8 cellular contexts compared by ENCODE assay signal in the genomic region with DNA sequence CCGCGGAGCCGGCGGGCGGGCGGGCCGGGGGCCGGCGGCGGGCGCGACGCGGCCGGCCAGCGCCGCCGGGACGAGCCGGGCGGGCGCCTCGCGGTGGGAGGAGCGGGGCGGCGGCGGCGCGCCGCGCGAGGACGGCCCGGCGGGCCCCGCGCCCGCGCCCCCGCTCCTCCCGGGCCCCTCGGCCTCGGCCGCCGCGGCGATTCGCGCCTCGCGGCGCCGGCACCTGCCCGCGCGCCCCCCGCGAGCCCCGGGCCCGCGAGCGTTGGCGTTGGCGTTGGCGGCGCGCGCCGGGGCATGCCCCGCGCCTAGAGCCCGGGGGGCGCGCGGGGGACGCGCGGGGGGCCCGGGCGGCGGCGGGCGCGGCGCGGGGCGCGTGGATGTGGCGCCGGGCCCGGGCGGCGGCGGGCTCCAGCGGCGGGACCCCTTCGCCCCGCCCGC. TPM values are rescaled to one million over a fixed set of nuclear protein-coding genes. Genes with fewer than 3 reads are reported as not detected.
A peak's percentile ranks its signal among the peaks of the same experiment; 100 is the strongest.
DNase-seq lines count a peak whose midpoint lies in the region; ATAC-seq and TF ChIP-seq lines count a peak whose summit lies in the region.

TSS of gene SKI (plus strand) at position 163 of the 438 bp plus-strand sequence. CDS start 448 bp downstream, outside the sequence.

- no peak within 1 kb of the TSS for H3K4ac ChIP-seq in H9 (ENCODE audit: low read depth, low read length)

- H3K23me2 ChIP-seq in H9 (ENCODE audit: insufficient read length, low read depth, low read length, poor library complexity, severe bottlenecking), result peaks cover 32% of the 10 kb centered on the region

- ATAC-seq in heart left ventricle (no peak), HG02885 (IDR thresholded peaks at IDR 0.05; ENCODE audit: poor library complexity, unreplicated experiment) (no peak), HG03460 (IDR thresholded peaks at IDR 0.05; ENCODE audit: unreplicated experiment) (no peak)

- H3K36me3 Mint-ChIP-seq in H9 (ENCODE audit: insufficient read depth in 1 of 3, low read depth in 3 of 3), result peaks cover 6 to 22% (median 10%) of the 10 kb centered on the region in 3 experiments; a peak in 5 of 7 replicates
- peaks cover 37% of the 10 kb centered on the region for H3K36me3 Mint-ChIP-seq in activated CD4-positive, alpha-beta memory T cell treated with anti-CD3 and anti-CD28 coated beads, Interleukin-2, amount 10 ng/mL, durations not matched to agents 7 days and 5 days (ENCODE audit: low read depth)

- H3K4me3 Mint-ChIP-seq in H9, result peak within 1 kb of the TSS; percentile 96 to 97
- H3K4me3 Mint-ChIP-seq in activated CD4-positive, alpha-beta memory T cell treated with anti-CD3 and anti-CD28 coated beads, Interleukin-2, amount 10 ng/mL, durations not matched to agents 7 days and 5 days, result peak within 1 kb of the TSS; percentile 98

- POLR2A ChIA-PET in activated CD4-positive, alpha-beta memory T cell treated with anti-CD3 and anti-CD28 coated beads, Interleukin-2, amount 10 ng/mL, durations not matched to agents 7 days and 5 days (lab: Charles Lee), result interaction anchor here (0.8 to 9.5 kb wide), 12 partner anchors 9 to 319 kb away, joined by 3 to 148 read pairs (median 8); no protein-coding TSS in a partner anchor

- peak within 1 kb of the TSS; percentile 55 for H3K14ac ChIP-seq in H9 (ENCODE audit: insufficient read depth, low read length)

- TF ChIP-seq CTCF in H9 (conservative IDR thresholded peaks at IDR 0.05) (no peak), heart left ventricle (IDR thresholded peaks at IDR 0.05) (no peak)

- no peak within 1 kb of the TSS for H3T11ph ChIP-seq in H9 (ENCODE audit: low read length)

- H4K91ac ChIP-seq in H9 (ENCODE audit: insufficient read length, low read depth, low read length), result no peak within 1 kb of the TSS

- no peaks in the 10 kb centered on the region; the same call in 1 of the 2 replicates for H3K4me1 ChIP-seq in H9 (ENCODE audit: insufficient read depth, low read length)
- peaks cover under 1 to 59% (median 37%) of the 10 kb centered on the region in 12 donors for H3K4me1 ChIP-seq in heart left ventricle

- no CpG with 5 or more reads among the region's 100 CpGs for WGBS in H9 (ENCODE audit: extremely low coverage, insufficient read length, low lambda C conversion rate)
- WGBS in heart left ventricle, 4 donors, result 1% methylated on average over 100 of the region's 100 CpGs; no CpG with 5 or more reads in 2 of the 4 donors

- intact Hi-C loops in heart left ventricle (cut with DNase I), result loop anchor here in 1 of 10 donors (5.0 kb wide), 1 partner anchor 84 kb away; no protein-coding TSS in a partner anchor

- no peak within 1 kb of the TSS for H3K23ac ChIP-seq in H9 (ENCODE audit: insufficient read length, low read depth, low read length)

- H3K36me3 ChIP-seq in heart left ventricle, result no peaks in the 10 kb centered on the region

- H2AFZ ChIP-seq in H9 (ENCODE audit: low read length), result no peak within 1 kb of the TSS

- H3K4me1 Mint-ChIP-seq in H9, result peaks cover 26 to 31% of the 10 kb centered on the region in 2 experiments
- H3K4me1 Mint-ChIP-seq in activated CD4-positive, alpha-beta memory T cell treated with anti-CD3 and anti-CD28 coated beads, Interleukin-2, amount 10 ng/mL, durations not matched to agents 7 days and 5 days, result peaks cover 22% of the 10 kb centered on the region

- H3K18ac ChIP-seq in H9 (ENCODE audit: insufficient read length, low read depth, low read length), result peak within 1 kb of the TSS; percentile 52

- peak within 1 kb of the TSS in 2 of 3 experiments; percentile 72 to 97; a peak in 3 of 7 replicates for H3K27ac Mint-ChIP-seq in H9
- peak within 1 kb of the TSS; percentile 92 for H3K27ac Mint-ChIP-seq in activated CD4-positive, alpha-beta memory T cell treated with anti-CD3 and anti-CD28 coated beads, Interleukin-2, amount 10 ng/mL, durations not matched to agents 7 days and 5 days

- H3K9me3 Mint-ChIP-seq in H9, result no peaks in the 10 kb centered on the region; a peak in 1 of 5 replicates
- no peaks in the 10 kb centered on the region for H3K9me3 Mint-ChIP-seq in activated CD4-positive, alpha-beta memory T cell treated with anti-CD3 and anti-CD28 coated beads, Interleukin-2, amount 10 ng/mL, durations not matched to agents 7 days and 5 days

- peak within 1 kb of the TSS; percentile 57 for H3K9ac ChIP-seq in H9 (ENCODE audit: extremely low read depth, insufficient read length, low read length)

- H3K56ac ChIP-seq in H9 (ENCODE audit: insufficient read length, low read depth, low read length), result no peak within 1 kb of the TSS

- H2BK12ac ChIP-seq in H9 (ENCODE audit: insufficient read length, low read depth, low read length), result no peak within 1 kb of the TSS

- no peak within 1 kb of the TSS for H2BK15ac ChIP-seq in H9 (ENCODE audit: low read depth, low read length)

- H3K27ac ChIP-seq in H9 (ENCODE audit: insufficient read length, low read depth, low read length) (no peak within 1 kb of the TSS), heart left ventricle (peak within 1 kb of the TSS; percentile 98 to 100 (median 100))

- H2AK5ac ChIP-seq in H9 (ENCODE audit: insufficient read length, low read length), result no peak within 1 kb of the TSS

- no peak for TF ChIP-seq POLR2A in heart left ventricle (IDR thresholded peaks at IDR 0.05)

- peak within 1 kb of the TSS; percentile 66 to 96 (median 85) for H3K4me3 ChIP-seq in heart left ventricle

- peaks cover 3% of the 10 kb centered on the region; the same call in 1 of the 2 replicates for H3K27me3 Mint-ChIP-seq in H9 (ENCODE audit: low read depth)
- peaks cover 3% of the 10 kb centered on the region for H3K27me3 Mint-ChIP-seq in activated CD4-positive, alpha-beta memory T cell treated with anti-CD3 and anti-CD28 coated beads, Interleukin-2, amount 10 ng/mL, durations not matched to agents 7 days and 5 days

- no peaks in the 10 kb centered on the region for H4K20me1 ChIP-seq in H9 (ENCODE audit: control insufficient read depth, insufficient read depth, insufficient read length)

- H2BK120ac ChIP-seq in H9 (ENCODE audit: low read depth, low read length, poor library complexity, severe bottlenecking), result no peak within 1 kb of the TSS

- H4K8ac ChIP-seq in H9 (replicated peaks; ENCODE audit: insufficient read length, low read depth, low read length), result no peak within 1 kb of the TSS

- no peak within 1 kb of the TSS for H4K5ac ChIP-seq in H9 (ENCODE audit: insufficient read length, low read depth, low read length)

- DNase-seq in H9 (no peak), heart left ventricle (no peak), renal cortical epithelial cell (ENCODE audit: low read depth) (no peak), D341Med (ENCODE audit: low spot score) (no peak), NCI-H2171 (lab: John Stamatoyannopoulos, UW) (no peak)
- no peak for DNase-seq in activated CD4-positive, alpha-beta memory T cell treated with anti-CD3 and anti-CD28 coated beads, Interleukin-2, amount 10 ng/mL, durations not matched to agents 7 days and 5 days

- H3K79me1 ChIP-seq in H9 (ENCODE audit: insufficient read depth, low read depth, low read length, poor library complexity, severe bottlenecking), result peaks cover 8% of the 10 kb centered on the region

- H3K27me3 ChIP-seq in H9 (ENCODE audit: insufficient read depth, low read length) (no peaks in the 10 kb centered on the region), heart left ventricle (no peaks in the 10 kb centered on the region)

- H3K9me3 ChIP-seq in H9 (ENCODE audit: control insufficient read depth, low read depth, low read length) (no peaks in the 10 kb centered on the region), heart left ventricle (no peaks in the 10 kb centered on the region)

- H3K4me2 ChIP-seq in H9 (ENCODE audit: insufficient read depth, insufficient read length, low read length), result peak within 1 kb of the TSS; percentile 65

- no peak within 1 kb of the TSS for H2BK5ac ChIP-seq in H9 (ENCODE audit: insufficient read length, low read length)

- H3K79me2 ChIP-seq in H9 (ENCODE audit: insufficient read depth, low read length), result peaks cover 45% of the 10 kb centered on the region; the same call in 1 of the 2 replicates

- H2BK20ac ChIP-seq in H9 (ENCODE audit: low read depth, low read length, poor library complexity, severe bottlenecking), result no peak within 1 kb of the TSS

- CTCF ChIA-PET in activated CD4-positive, alpha-beta memory T cell treated with anti-CD3 and anti-CD28 coated beads, Interleukin-2, amount 10 ng/mL, durations not matched to agents 7 days and 5 days (lab: Charles Lee), result interaction anchor here (1.3 to 2.5 kb wide), 2 partner anchors 81 to 154 kb away, joined by 7 read pairs; no protein-coding TSS in a partner anchor

RNA-seq across cellular contexts. Expression of gene SKI, which starts in this region (rescaled TPM):
- total RNA-seq in H9 (2021) (88.8 and 89.5 TPM in 2 replicates), heart left ventricle (10 to 100 TPM; 28.8 to 52.7 (median 41.3) TPM), renal cortical epithelial cell (9.0 and 34.8 TPM in 2 replicates)
- 10 to 100 TPM; 58.0 to 61.5 TPM for total RNA-seq in activated CD4-positive, alpha-beta memory T cell treated with anti-CD3 and anti-CD28 coated beads, Interleukin-2, amount 10 ng/mL, durations not matched to agents 7 days and 5 days
- polyA plus RNA-seq in heart left ventricle, result 10 to 100 TPM; 16.9 to 28.7 TPM
